Comparison of ENCODE assay signal across 1 cellular context in genomic region chr22:24156915-24157782, GRCh38.
TF ChIP-seq lines count a peak whose summit lies in the region.

No MANE protein-coding gene starts in this region.

TF ChIP-seq in HepG2, 621 proteins besides CTCF, POLR2A, EP300 and RAD21 (continued from another document and continues in another):
- TF ChIP-seq, protein P1, sequence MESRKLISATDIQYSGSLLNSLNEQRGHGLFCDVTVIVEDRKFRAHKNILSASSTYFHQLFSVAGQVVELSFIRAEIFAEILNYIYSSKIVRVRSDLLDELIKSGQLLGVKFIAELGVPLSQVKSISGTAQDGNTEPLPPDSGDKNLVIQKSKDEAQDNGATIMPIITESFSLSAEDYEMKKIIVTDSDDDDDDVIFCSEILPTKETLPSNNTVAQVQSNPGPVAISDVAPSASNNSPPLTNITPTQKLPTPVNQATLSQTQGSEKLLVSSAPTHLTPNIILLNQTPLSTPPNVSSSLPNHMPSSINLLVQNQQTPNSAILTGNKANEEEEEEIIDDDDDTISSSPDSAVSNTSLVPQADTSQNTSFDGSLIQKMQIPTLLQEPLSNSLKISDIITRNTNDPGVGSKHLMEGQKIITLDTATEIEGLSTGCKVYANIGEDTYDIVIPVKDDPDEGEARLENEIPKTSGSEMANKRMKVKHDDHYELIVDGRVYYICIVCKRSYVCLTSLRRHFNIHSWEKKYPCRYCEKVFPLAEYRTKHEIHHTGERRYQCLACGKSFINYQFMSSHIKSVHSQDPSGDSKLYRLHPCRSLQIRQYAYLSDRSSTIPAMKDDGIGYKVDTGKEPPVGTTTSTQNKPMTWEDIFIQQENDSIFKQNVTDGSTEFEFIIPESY (CRISPR knock-in tag; IDR thresholded peaks at IDR 0.05) = peak; percentile 9; the same call in 1 of the 2 replicates
- TF ChIP-seq FOXK1 (CRISPR knock-in tag; IDR thresholded peaks at IDR 0.05; ENCODE audit: borderline replicate concordance, low read depth) (peak; percentile 49; the same call in 1 of the 2 replicates), MLXIP (CRISPR knock-in tag; IDR thresholded peaks at IDR 0.05; ENCODE audit: borderline replicate concordance) (no peak), ZNF292 (CRISPR knock-in tag; IDR thresholded peaks at IDR 0.05; ENCODE audit: borderline replicate concordance, low read depth) (peak; percentile 63; the same call in 1 of the 2 replicates), BCLAF1 (IDR thresholded peaks at IDR 0.05) (no peak), GABPA (IDR thresholded peaks at IDR 0.05; ENCODE audit: low read depth, low read length) (no peak), GABPA (CRISPR knock-in tag; IDR thresholded peaks at IDR 0.05; ENCODE audit: low read depth) (peak; percentile 45), SMYD3 (CRISPR knock-in tag; IDR thresholded peaks at IDR 0.05) (no peak), MEF2D (CRISPR knock-in tag; IDR thresholded peaks at IDR 0.05) (peak; percentile 35; the same call in 1 of the 2 replicates), RELA (CRISPR knock-in tag; IDR thresholded peaks at IDR 0.05) (0 out of 2 replicates have a peak, but pooled peaks have one; percentile 57), KDM4B (CRISPR knock-in tag; IDR thresholded peaks at IDR 0.05) (no peak; the same call in 1 of the 2 replicates), CBX1 (IDR thresholded peaks at IDR 0.05; ENCODE audit: low read depth) (peak; percentile 47), ZSCAN29 (CRISPR knock-in tag; conservative IDR thresholded peaks at IDR 0.05) (0 out of 2 replicates have a peak, but pooled peaks have one; percentile 17), ZFP82 (CRISPR knock-in tag; IDR thresholded peaks at IDR 0.05; ENCODE audit: borderline replicate concordance) (no peak), PHF20 (CRISPR knock-in tag; IDR thresholded peaks at IDR 0.05) (no peak), MIER2 (CRISPR knock-in tag; IDR thresholded peaks at IDR 0.05) (no peak), ZNF614 (CRISPR knock-in tag; IDR thresholded peaks at IDR 0.05; ENCODE audit: borderline replicate concordance) (peak; percentile 77; the same call in 1 of the 2 replicates), NCOA2 (CRISPR knock-in tag; IDR thresholded peaks at IDR 0.05) (peak; percentile 49), AGO2 (optimal IDR thresholded peaks at IDR 0.05; ENCODE audit: low read depth, low read length) (peak; percentile 2), ZFP91 (CRISPR knock-in tag; IDR thresholded peaks at IDR 0.05; ENCODE audit: borderline replicate concordance) (peak; percentile 75; the same call in 1 of the 2 replicates), DMAP1 (CRISPR knock-in tag; IDR thresholded peaks at IDR 0.05) (peak; percentile 60; the same call in 1 of the 2 replicates), HNRNPLL (IDR thresholded peaks at IDR 0.05; ENCODE audit: low read depth, low read length, poor library complexity, severe bottlenecking) (peak; percentile 45), HIVEP1 (CRISPR knock-in tag; IDR thresholded peaks at IDR 0.05) (peak; percentile 99), CENPX (CRISPR knock-in tag; IDR thresholded peaks at IDR 0.05) (no peak), MBD4 (IDR thresholded peaks at IDR 0.05; ENCODE audit: borderline replicate concordance, low read length) (no peak), GATAD2A (CRISPR knock-in tag; IDR thresholded peaks at IDR 0.05) (peak; percentile 71), ONECUT2 (CRISPR knock-in tag; IDR thresholded peaks at IDR 0.05) (no peak)
- TF ChIP-seq, protein P2, sequence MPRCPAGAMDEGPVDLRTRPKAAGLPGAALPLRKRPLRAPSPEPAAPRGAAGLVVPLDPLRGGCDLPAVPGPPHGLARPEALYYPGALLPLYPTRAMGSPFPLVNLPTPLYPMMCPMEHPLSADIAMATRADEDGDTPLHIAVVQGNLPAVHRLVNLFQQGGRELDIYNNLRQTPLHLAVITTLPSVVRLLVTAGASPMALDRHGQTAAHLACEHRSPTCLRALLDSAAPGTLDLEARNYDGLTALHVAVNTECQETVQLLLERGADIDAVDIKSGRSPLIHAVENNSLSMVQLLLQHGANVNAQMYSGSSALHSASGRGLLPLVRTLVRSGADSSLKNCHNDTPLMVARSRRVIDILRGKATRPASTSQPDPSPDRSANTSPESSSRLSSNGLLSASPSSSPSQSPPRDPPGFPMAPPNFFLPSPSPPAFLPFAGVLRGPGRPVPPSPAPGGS (CRISPR knock-in tag; IDR thresholded peaks at IDR 0.05) = no peak
- TF ChIP-seq, protein P3, sequence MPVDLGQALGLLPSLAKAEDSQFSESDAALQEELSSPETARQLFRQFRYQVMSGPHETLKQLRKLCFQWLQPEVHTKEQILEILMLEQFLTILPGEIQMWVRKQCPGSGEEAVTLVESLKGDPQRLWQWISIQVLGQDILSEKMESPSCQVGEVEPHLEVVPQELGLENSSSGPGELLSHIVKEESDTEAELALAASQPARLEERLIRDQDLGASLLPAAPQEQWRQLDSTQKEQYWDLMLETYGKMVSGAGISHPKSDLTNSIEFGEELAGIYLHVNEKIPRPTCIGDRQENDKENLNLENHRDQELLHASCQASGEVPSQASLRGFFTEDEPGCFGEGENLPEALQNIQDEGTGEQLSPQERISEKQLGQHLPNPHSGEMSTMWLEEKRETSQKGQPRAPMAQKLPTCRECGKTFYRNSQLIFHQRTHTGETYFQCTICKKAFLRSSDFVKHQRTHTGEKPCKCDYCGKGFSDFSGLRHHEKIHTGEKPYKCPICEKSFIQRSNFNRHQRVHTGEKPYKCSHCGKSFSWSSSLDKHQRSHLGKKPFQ (CRISPR knock-in tag; IDR thresholded peaks at IDR 0.05; ENCODE audit: insufficient replicate concordance) = no peak
- TF ChIP-seq, protein P4, sequence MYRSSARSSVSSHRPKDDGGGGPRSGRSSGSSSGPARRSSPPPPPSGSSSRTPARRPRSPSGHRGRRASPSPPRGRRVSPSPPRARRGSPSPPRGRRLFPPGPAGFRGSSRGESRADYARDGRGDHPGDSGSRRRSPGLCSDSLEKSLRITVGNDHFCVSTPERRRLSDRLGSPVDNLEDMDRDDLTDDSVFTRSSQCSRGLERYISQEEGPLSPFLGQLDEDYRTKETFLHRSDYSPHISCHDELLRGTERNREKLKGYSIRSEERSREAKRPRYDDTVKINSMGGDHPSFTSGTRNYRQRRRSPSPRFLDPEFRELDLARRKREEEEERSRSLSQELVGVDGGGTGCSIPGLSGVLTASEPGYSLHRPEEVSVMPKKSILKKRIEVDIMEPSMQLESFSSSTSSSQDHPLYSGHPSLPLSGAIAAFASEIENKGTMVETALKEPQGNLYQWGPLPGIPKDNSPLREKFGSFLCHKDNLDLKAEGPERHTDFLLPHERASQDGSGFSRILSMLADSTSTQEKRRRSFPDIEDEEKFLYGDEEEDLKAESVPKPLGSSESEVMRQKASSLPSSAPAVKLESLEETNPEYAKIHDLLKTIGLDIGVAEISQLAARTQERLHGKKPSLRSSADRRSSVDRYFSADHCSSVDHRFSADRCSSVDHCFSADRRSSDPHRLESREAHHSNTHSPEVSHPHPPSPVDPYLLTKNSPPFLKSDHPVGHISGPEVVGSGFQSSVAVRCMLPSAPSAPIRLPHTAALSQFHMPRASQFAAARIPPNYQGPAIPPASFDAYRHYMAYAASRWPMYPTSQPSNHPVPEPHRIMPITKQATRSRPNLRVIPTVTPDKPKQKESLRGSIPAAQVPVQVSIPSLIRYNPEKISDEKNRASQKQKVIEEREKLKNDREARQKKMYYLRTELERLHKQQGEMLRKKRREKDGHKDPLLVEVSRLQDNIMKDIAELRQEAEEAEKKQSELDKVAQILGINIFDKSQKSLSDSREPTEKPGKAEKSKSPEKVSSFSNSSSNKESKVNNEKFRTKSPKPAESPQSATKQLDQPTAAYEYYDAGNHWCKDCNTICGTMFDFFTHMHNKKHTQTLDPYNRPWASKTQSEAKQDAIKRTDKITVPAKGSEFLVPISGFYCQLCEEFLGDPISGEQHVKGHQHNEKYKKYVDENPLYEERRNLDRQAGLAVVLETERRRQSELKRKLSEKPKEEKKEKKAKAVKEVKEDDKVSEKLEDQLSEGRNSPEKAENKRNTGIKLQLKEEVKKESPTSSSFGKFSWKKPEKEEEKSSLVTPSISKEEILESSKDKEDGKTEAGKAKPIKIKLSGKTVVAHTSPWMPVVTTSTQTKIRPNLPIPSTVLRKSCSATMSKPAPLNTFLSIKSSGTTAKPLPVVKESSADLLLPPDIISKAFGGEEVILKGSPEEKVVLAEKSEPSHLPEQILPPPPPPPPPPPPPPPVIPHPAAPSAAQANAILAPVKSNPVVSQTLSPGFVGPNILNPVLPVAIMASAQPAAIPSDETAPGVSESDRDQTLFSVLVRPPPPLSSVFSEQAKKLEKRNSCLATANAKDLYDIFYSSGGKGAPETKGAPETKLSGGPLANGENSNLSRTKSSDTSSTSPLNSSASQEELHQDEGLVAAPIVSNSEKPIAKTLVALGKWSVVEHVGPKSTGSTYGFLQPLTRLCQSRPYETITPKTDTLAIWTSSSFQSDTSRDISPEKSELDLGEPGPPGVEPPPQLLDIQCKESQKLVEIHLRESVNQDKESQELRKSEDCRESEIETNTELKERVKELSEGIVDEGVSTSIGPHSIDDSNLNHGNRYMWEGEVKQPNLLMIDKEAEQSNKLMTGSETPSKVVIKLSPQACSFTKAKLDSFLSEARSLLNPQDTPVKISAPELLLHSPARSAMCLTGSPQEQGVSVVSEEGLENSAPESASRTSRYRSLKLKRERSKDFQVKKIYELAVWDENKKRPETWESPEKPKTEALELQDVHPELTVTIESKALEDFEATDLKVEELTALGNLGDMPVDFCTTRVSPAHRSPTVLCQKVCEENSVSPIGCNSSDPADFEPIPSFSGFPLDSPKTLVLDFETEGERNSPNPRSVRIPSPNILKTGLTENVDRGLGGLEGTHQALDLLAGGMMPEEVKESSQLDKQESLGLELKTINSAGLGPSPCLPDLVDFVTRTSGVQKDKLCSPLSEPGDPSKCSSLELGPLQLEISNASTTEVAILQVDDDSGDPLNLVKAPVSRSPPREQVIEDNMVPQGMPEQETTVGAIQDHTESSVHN (CRISPR knock-in tag; IDR thresholded peaks at IDR 0.05) = no peak
- TF ChIP-seq, protein P5, sequence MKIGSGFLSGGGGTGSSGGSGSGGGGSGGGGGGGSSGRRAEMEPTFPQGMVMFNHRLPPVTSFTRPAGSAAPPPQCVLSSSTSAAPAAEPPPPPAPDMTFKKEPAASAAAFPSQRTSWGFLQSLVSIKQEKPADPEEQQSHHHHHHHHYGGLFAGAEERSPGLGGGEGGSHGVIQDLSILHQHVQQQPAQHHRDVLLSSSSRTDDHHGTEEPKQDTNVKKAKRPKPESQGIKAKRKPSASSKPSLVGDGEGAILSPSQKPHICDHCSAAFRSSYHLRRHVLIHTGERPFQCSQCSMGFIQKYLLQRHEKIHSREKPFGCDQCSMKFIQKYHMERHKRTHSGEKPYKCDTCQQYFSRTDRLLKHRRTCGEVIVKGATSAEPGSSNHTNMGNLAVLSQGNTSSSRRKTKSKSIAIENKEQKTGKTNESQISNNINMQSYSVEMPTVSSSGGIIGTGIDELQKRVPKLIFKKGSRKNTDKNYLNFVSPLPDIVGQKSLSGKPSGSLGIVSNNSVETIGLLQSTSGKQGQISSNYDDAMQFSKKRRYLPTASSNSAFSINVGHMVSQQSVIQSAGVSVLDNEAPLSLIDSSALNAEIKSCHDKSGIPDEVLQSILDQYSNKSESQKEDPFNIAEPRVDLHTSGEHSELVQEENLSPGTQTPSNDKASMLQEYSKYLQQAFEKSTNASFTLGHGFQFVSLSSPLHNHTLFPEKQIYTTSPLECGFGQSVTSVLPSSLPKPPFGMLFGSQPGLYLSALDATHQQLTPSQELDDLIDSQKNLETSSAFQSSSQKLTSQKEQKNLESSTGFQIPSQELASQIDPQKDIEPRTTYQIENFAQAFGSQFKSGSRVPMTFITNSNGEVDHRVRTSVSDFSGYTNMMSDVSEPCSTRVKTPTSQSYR (CRISPR knock-in tag; IDR thresholded peaks at IDR 0.05; ENCODE audit: borderline replicate concordance) = peak; percentile 97
